ENCODE assay signal across 1 cellular context in genomic region chr1:206770531-206771352, GRCh38.
TF ChIP-seq lines count a peak whose summit lies in the region.

Gene IL19, plus strand, starts transcription at chr1:206770773. Its CDS starts 65,890 bp downstream, at chr1:206836663.

TF ChIP-seq in GM12878, 131 proteins besides CTCF, POLR2A, EP300 and RAD21 (continued from another document and continues in another):
- TF ChIP-seq MLLT1 (IDR thresholded peaks at IDR 0.05), result peak; percentile 82
- no peak for TF ChIP-seq SUPT20H (IDR thresholded peaks at IDR 0.05; ENCODE audit: borderline replicate concordance, control insufficient read depth, low read depth, low read length)
- no peak for TF ChIP-seq GABPA (IDR thresholded peaks at IDR 0.05; ENCODE audit: low read depth)
- TF ChIP-seq, protein P1, sequence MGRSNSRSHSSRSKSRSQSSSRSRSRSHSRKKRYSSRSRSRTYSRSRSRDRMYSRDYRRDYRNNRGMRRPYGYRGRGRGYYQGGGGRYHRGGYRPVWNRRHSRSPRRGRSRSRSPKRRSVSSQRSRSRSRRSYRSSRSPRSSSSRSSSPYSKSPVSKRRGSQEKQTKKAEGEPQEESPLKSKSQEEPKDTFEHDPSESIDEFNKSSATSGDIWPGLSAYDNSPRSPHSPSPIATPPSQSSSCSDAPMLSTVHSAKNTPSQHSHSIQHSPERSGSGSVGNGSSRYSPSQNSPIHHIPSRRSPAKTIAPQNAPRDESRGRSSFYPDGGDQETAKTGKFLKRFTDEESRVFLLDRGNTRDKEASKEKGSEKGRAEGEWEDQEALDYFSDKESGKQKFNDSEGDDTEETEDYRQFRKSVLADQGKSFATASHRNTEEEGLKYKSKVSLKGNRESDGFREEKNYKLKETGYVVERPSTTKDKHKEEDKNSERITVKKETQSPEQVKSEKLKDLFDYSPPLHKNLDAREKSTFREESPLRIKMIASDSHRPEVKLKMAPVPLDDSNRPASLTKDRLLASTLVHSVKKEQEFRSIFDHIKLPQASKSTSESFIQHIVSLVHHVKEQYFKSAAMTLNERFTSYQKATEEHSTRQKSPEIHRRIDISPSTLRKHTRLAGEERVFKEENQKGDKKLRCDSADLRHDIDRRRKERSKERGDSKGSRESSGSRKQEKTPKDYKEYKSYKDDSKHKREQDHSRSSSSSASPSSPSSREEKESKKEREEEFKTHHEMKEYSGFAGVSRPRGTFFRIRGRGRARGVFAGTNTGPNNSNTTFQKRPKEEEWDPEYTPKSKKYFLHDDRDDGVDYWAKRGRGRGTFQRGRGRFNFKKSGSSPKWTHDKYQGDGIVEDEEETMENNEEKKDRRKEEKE (IDR thresholded peaks at IDR 0.05), result no peak
- no peak for TF ChIP-seq BMI1 (IDR thresholded peaks at IDR 0.05; ENCODE audit: borderline replicate concordance)
- no peak for TF ChIP-seq ZBTB40 (IDR thresholded peaks at IDR 0.05; ENCODE audit: borderline replicate concordance)
- TF ChIP-seq ZBTB4 (CRISPR knock-in tag; IDR thresholded peaks at IDR 0.05), result no peak
- TF ChIP-seq ZNF274 (IDR thresholded peaks at IDR 0.05; ENCODE audit: insufficient read depth, insufficient read length), result no peak
- TF ChIP-seq ZNF384 (IDR thresholded peaks at IDR 0.05; ENCODE audit: borderline replicate concordance, low read depth, low read length), result no peak
- peak; percentile 24; the same call in 1 of the 2 replicates for TF ChIP-seq JUNB (IDR thresholded peaks at IDR 0.05)
- TF ChIP-seq EZH2 (IDR thresholded peaks at IDR 0.05; ENCODE audit: borderline replicate concordance, control insufficient read depth, low read depth, low read length), result no peak
- no peak for TF ChIP-seq MTA3 (IDR thresholded peaks at IDR 0.05; ENCODE audit: borderline replicate concordance, low read length)
- TF ChIP-seq CREM (IDR thresholded peaks at IDR 0.05; ENCODE audit: low read depth), result no peak
- no peak for TF ChIP-seq POLR2AphosphoS2 (IDR thresholded peaks at IDR 0.05; ENCODE audit: low read depth, low read length)
- no peak for TF ChIP-seq FOXM1 (IDR thresholded peaks at IDR 0.05; ENCODE audit: low read depth, low read length)
- no peak for TF ChIP-seq IRF5 (IDR thresholded peaks at IDR 0.05; ENCODE audit: borderline replicate concordance)
- TF ChIP-seq TCF12 (IDR thresholded peaks at IDR 0.05; ENCODE audit: low read depth, low read length), result 0 out of 2 replicates have a peak, but pooled peaks have one; percentile 5
- no peak for TF ChIP-seq ASH2L (IDR thresholded peaks at IDR 0.05; ENCODE audit: borderline replicate concordance, low read depth)
- no peak for TF ChIP-seq ZNF592 (IDR thresholded peaks at IDR 0.05)
- TF ChIP-seq DPF2 (IDR thresholded peaks at IDR 0.05), result no peak
- no peak for TF ChIP-seq PAX5 (IDR thresholded peaks at IDR 0.05; ENCODE audit: borderline replicate concordance, low read depth, low read length)
- TF ChIP-seq ATF3 (IDR thresholded peaks at IDR 0.05; ENCODE audit: borderline replicate concordance, extremely low read depth, low read depth, low read length), result no peak
- TF ChIP-seq CEBPB (IDR thresholded peaks at IDR 0.05; ENCODE audit: borderline replicate concordance in 1 of 2, low read depth in 2 of 2, low read length in 2 of 2), result no peak
- no peak for TF ChIP-seq RB1 (IDR thresholded peaks at IDR 0.05; ENCODE audit: borderline replicate concordance)
- TF ChIP-seq ATF7 (IDR thresholded peaks at IDR 0.05; ENCODE audit: low read depth), result no peak
- TF ChIP-seq, protein P2, sequence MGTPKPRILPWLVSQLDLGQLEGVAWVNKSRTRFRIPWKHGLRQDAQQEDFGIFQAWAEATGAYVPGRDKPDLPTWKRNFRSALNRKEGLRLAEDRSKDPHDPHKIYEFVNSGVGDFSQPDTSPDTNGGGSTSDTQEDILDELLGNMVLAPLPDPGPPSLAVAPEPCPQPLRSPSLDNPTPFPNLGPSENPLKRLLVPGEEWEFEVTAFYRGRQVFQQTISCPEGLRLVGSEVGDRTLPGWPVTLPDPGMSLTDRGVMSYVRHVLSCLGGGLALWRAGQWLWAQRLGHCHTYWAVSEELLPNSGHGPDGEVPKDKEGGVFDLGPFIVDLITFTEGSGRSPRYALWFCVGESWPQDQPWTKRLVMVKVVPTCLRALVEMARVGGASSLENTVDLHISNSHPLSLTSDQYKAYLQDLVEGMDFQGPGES (IDR thresholded peaks at IDR 0.05), result no peak
- no peak for TF ChIP-seq NR2F1 (conservative IDR thresholded peaks at IDR 0.05)
- peak; percentile 58; the same call in 1 of the 2 replicates for TF ChIP-seq ATF2 (IDR thresholded peaks at IDR 0.05; ENCODE audit: low read length)
- TF ChIP-seq CHD2 (IDR thresholded peaks at IDR 0.05; ENCODE audit: borderline replicate concordance, low read depth, low read length), result no peak
- TF ChIP-seq BCL11A (IDR thresholded peaks at IDR 0.05; ENCODE audit: low read depth, low read length), result no peak
- no peak for TF ChIP-seq CBFB (IDR thresholded peaks at IDR 0.05; ENCODE audit: low read depth)
- TF ChIP-seq FOS (IDR thresholded peaks at IDR 0.05; ENCODE audit: borderline replicate concordance, extremely low read depth, insufficient read length), result no peak
- TF ChIP-seq IKZF1 (conservative IDR thresholded peaks at IDR 0.05), result peak; percentile 43
- TF ChIP-seq JUND (IDR thresholded peaks at IDR 0.05; ENCODE audit: low read depth, low read length), result no peak
- TF ChIP-seq EED (IDR thresholded peaks at IDR 0.05; ENCODE audit: low read depth), result no peak; the same call in 1 of the 2 replicates
- TF ChIP-seq RUNX3 (IDR thresholded peaks at IDR 0.05; ENCODE audit: low read length), result peak; percentile 48
- 0 out of 2 replicates have a peak, but pooled peaks have one; percentile 37 for TF ChIP-seq TCF3 (IDR thresholded peaks at IDR 0.05; ENCODE audit: borderline replicate concordance, insufficient read depth, low read depth, low read length)
- no peak for TF ChIP-seq KAT2A (conservative IDR thresholded peaks at IDR 0.05; ENCODE audit: control insufficient read depth, low read depth, low read length)
- no peak for TF ChIP-seq MEF2A (IDR thresholded peaks at IDR 0.05; ENCODE audit: insufficient read depth, low read depth, low read length)
- no peak for TF ChIP-seq CREB1 (IDR thresholded peaks at IDR 0.05; ENCODE audit: low read depth)
